ENCODE assay signal across 1 cellular context in the genomic region with DNA sequence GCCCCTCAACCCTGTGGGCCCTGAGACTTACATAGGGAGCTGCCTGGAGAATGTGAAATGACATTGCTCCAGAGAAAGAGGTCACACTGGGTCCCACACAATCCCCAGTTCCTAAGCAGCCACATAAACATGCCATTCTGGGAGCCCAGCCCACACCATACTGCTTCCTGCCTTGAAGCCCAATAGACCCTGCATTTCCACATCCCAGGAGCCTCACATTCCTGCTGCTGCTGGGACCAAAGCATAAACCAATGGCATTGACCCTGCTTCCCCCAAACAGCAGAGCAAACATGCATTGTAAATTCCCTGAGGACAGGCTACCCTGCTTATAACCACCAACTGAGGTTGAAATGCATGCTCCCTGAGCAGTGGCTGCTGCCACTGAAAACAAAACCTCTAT.
TF ChIP-seq lines count a peak whose summit lies in the region.

No MANE protein-coding gene starts in this region.

TF ChIP-seq in GM23338, 12 proteins besides CTCF, POLR2A, EP300 and RAD21 (continued from another document):
- TF ChIP-seq REST (IDR thresholded peaks at IDR 0.05; ENCODE audit: unreplicated experiment) (no peak), EZH2 (IDR thresholded peaks at IDR 0.05; ENCODE audit: low read depth, unreplicated experiment) (no peak), JUNB (IDR thresholded peaks at IDR 0.05; ENCODE audit: unreplicated experiment) (no peak), NANOG (IDR thresholded peaks at IDR 0.05; ENCODE audit: borderline replicate concordance) (no peak), ZNF331 (CRISPR knock-in tag; IDR thresholded peaks at IDR 0.05; ENCODE audit: low read depth) (no peak), POLR2AphosphoS5 (IDR thresholded peaks at IDR 0.05; ENCODE audit: low read depth) (no peak), ZNF462 (CRISPR knock-in tag; IDR thresholded peaks at IDR 0.05) (no peak), EZH2phosphoT487 (IDR thresholded peaks at IDR 0.05; ENCODE audit: unreplicated experiment) (no peak)
- TF ChIP-seq, protein P1, sequence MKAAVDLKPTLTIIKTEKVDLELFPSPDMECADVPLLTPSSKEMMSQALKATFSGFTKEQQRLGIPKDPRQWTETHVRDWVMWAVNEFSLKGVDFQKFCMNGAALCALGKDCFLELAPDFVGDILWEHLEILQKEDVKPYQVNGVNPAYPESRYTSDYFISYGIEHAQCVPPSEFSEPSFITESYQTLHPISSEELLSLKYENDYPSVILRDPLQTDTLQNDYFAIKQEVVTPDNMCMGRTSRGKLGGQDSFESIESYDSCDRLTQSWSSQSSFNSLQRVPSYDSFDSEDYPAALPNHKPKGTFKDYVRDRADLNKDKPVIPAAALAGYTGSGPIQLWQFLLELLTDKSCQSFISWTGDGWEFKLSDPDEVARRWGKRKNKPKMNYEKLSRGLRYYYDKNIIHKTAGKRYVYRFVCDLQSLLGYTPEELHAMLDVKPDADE (IDR thresholded peaks at IDR 0.05): no peak
